11 cellular contexts compared by ENCODE assay signal in genomic region chr5:112979723-112980122, GRCh38. TPM values are rescaled to one million over a fixed set of nuclear protein-coding genes. Genes with fewer than 3 reads are reported as not detected.
DNase-seq lines count a peak whose midpoint lies in the region; ATAC-seq, FAIRE-seq and TF ChIP-seq lines count a peak whose summit lies in the region.
"Had no signal": no experiment of that assay in that cellular context is flagged by ENCODE, and none has a peak within 500 bp of the region (broad histone marks: within the 10 kb centered on the region; RNA-seq: fewer than 3 reads in every experiment).

No MANE protein-coding gene starts in this region.

- no peak overlapping the region for H2BK5ac ChIP-seq in trophoblast cell (ENCODE audit: low read depth, low read length, poor library complexity)

- no peak overlapping the region for H3K18ac ChIP-seq in trophoblast cell (ENCODE audit: low read length)

- no peaks in the 10 kb centered on the region for H3K9me3 ChIP-seq in CD4-positive, CD25-positive, alpha-beta regulatory T cell (ENCODE audit: control insufficient read depth in 2 of 2, low read length in 2 of 2)
- H3K9me3 ChIP-seq in HUES48 (ENCODE audit: control insufficient read depth, insufficient read depth, low read length) (no peaks in the 10 kb centered on the region), astrocyte (ENCODE audit: insufficient read depth, low read depth, low read length) (no peaks in the 10 kb centered on the region), trophoblast cell (ENCODE audit: insufficient read depth, low read depth, low read length) (no peaks in the 10 kb centered on the region)
- H3K9me3 ChIP-seq: pancreas had no signal

- H3K9ac ChIP-seq in HUES48 (ENCODE audit: low read depth, low read length) (no peak overlapping the region), astrocyte (ENCODE audit: low read length) (no peak overlapping the region), trophoblast cell (ENCODE audit: low read length) (no peak overlapping the region)

- peaks cover 12% of the 10 kb centered on the region for H3K79me1 ChIP-seq in trophoblast cell (ENCODE audit: low read length)

- CTCF ChIA-PET in HEK293T (lab: Yijun Ruan, JAX): interaction anchor here (1.6 kb wide), 1 partner anchor 16 kb away, joined by 6 read pairs; no protein-coding TSS in a partner anchor

- no peak overlapping the region for H4K8ac ChIP-seq in trophoblast cell (ENCODE audit: low read depth, low read length)

- H3K4me2 ChIP-seq in astrocyte (ENCODE audit: low read length): peak overlapping the region; percentile 50
- H3K4me2 ChIP-seq in trophoblast cell (ENCODE audit: low read length): no peak overlapping the region

- H4K12ac ChIP-seq in trophoblast cell (ENCODE audit: low read depth, low read length): no peak overlapping the region

- FAIRE-seq in astrocyte (lab: Jason Lieb, UNC): no peak
- FAIRE-seq: pancreas, urothelium cell line had no signal

- no peak overlapping the region for H4K91ac ChIP-seq in trophoblast cell (ENCODE audit: low read depth, low read length)

- no peak for TF ChIP-seq CTCF in astrocyte (IDR thresholded peaks at IDR 0.05; ENCODE audit: insufficient read depth, low read depth, low read length)

- H2BK120ac ChIP-seq in trophoblast cell (ENCODE audit: insufficient read depth, low read length, poor library complexity): no peak overlapping the region

- H3K27ac ChIP-seq in CD4-positive, CD25-positive, alpha-beta regulatory T cell (ENCODE audit: insufficient read depth, low read length, poor library complexity, severe bottlenecking): peak overlapping the region; percentile 27
- H3K27ac ChIP-seq in HUES48 (ENCODE audit: low read depth, low read length): no peak overlapping the region
- no peak overlapping the region for H3K27ac ChIP-seq in astrocyte (ENCODE audit: low read depth, low read length)
- H3K27ac ChIP-seq in trophoblast cell (ENCODE audit: low read depth, low read length): no peak overlapping the region
- H3K27ac ChIP-seq: pancreas had no signal

- peaks cover 43% of the 10 kb centered on the region for H4K20me1 ChIP-seq in astrocyte (ENCODE audit: insufficient read depth, low read length)

- no peak overlapping the region for H3K4ac ChIP-seq in trophoblast cell (ENCODE audit: low read depth, low read length)

- peaks cover 10% of the 10 kb centered on the region for H3K36me3 ChIP-seq in CD4-positive, CD25-positive, alpha-beta regulatory T cell (ENCODE audit: control insufficient read depth, insufficient read depth, low read length)
- H3K36me3 ChIP-seq in HUES48 (ENCODE audit: control insufficient read depth, insufficient read depth, low read length) (peaks cover 13% of the 10 kb centered on the region), astrocyte (ENCODE audit: insufficient read depth, low read length) (no peaks in the 10 kb centered on the region), trophoblast cell (ENCODE audit: control insufficient read depth in 1 of 2, insufficient read depth in 2 of 2, low read length in 2 of 2) (peaks cover 0 to 5% of the 10 kb centered on the region in 2 experiments)
- H3K36me3 ChIP-seq: pancreas had no signal

- no peak for ATAC-seq in CD4-positive, CD25-positive, alpha-beta regulatory T cell (ENCODE audit: low read depth in 2 of 2)
- ATAC-seq in naive B cell (ENCODE audit: low read depth in 2 of 2) (no peak), GM21619 (IDR thresholded peaks at IDR 0.05; ENCODE audit: unreplicated experiment) (no peak)
- ATAC-seq: pancreas had no signal

- peak overlapping the region; percentile 94 for H3K4me3 ChIP-seq in CD4-positive, CD25-positive, alpha-beta regulatory T cell (ENCODE audit: low read depth, low read length)
- peak overlapping the region; percentile 90 for H3K4me3 ChIP-seq in HUES48 (ENCODE audit: low read depth, low read length)
- no peak overlapping the region for H3K4me3 ChIP-seq in astrocyte (ENCODE audit: insufficient read depth, low read depth, low read length)
- H3K4me3 ChIP-seq in trophoblast cell (ENCODE audit: low read depth, low read length): no peak overlapping the region
- H3K4me3 ChIP-seq: pancreas had no signal

- H3K79me2 ChIP-seq in astrocyte (ENCODE audit: insufficient read depth, low read length): peaks cover 81% of the 10 kb centered on the region
- peaks cover 18% of the 10 kb centered on the region for H3K79me2 ChIP-seq in trophoblast cell (ENCODE audit: control insufficient read depth, insufficient read depth, low read length, poor library complexity)

- H3K4me1 ChIP-seq in CD4-positive, CD25-positive, alpha-beta regulatory T cell (ENCODE audit: control insufficient read depth, insufficient read depth, low read length, poor library complexity, severe bottlenecking): peaks cover 50% of the 10 kb centered on the region
- H3K4me1 ChIP-seq in HUES48 (ENCODE audit: control insufficient read depth, insufficient read depth, low read length): peaks cover 54% of the 10 kb centered on the region
- H3K4me1 ChIP-seq in astrocyte (ENCODE audit: insufficient read depth, low read length): peaks cover 11% of the 10 kb centered on the region
- H3K4me1 ChIP-seq in trophoblast cell (ENCODE audit: control insufficient read depth in 1 of 2, insufficient read depth in 2 of 2, low read length in 2 of 2): peaks cover 0 to 2% of the 10 kb centered on the region in 2 experiments

- peaks cover 0 to 2% (median 0%) of the 10 kb centered on the region in 7 donors for H3K9me3 Mint-ChIP-seq in CD4-positive, CD25-positive, alpha-beta regulatory T cell
- H3K9me3 Mint-ChIP-seq in astrocyte (ENCODE audit: unreplicated experiment) (no peaks in the 10 kb centered on the region), naive B cell (no peaks in the 10 kb centered on the region)

- H2AK5ac ChIP-seq in trophoblast cell (ENCODE audit: low read length): no peak overlapping the region

- no peak overlapping the region for H3K23ac ChIP-seq in trophoblast cell (ENCODE audit: low read length)

- WGBS in trophoblast cell (ENCODE audit: extremely low coverage, insufficient coverage, insufficient read length): 100% methylated on average over 2 of the region's 3 CpGs

- peaks cover 7% of the 10 kb centered on the region for H3K27me3 Mint-ChIP-seq in CD4-positive, CD25-positive, alpha-beta regulatory T cell
- no peaks in the 10 kb centered on the region for H3K27me3 Mint-ChIP-seq in astrocyte (ENCODE audit: low read depth, unreplicated experiment)
- H3K27me3 Mint-ChIP-seq in naive B cell: no peaks in the 10 kb centered on the region

- H2AFZ ChIP-seq in astrocyte (ENCODE audit: low read depth, low read length): no peak overlapping the region
- H2AFZ ChIP-seq in trophoblast cell (ENCODE audit: insufficient read depth, low read length, poor library complexity): no peak overlapping the region

- peaks cover 20% of the 10 kb centered on the region for H3K36me3 Mint-ChIP-seq in CD4-positive, CD25-positive, alpha-beta regulatory T cell
- H3K36me3 Mint-ChIP-seq in astrocyte (ENCODE audit: low read depth, unreplicated experiment) (no peaks in the 10 kb centered on the region), naive B cell (peaks cover 7 to 20% of the 10 kb centered on the region in 2 donors)

- DNase-seq in CD4-positive, CD25-positive, alpha-beta regulatory T cell: no peak
- DNase-seq in astrocyte (ENCODE audit: low read depth) (no peak), naive B cell (no peak), HEK293T (ENCODE audit: extremely low spot score) (no peak), NCI-H2081 (lab: John Stamatoyannopoulos, UW) (no peak), trophoblast cell (no peak)
- DNase-seq: activated gamma-delta T cell treated with Interleukin-2 at 50 U/mL for 16 hours, pancreas had no signal

- H3K14ac ChIP-seq in trophoblast cell (ENCODE audit: low read length): no peak overlapping the region

- POLR2A ChIA-PET in HEK293T (lab: Yijun Ruan, JAX): no interaction called here

- H3K4me3 Mint-ChIP-seq in CD4-positive, CD25-positive, alpha-beta regulatory T cell: peak overlapping the region; percentile 74 to 100 (median 89)
- H3K4me3 Mint-ChIP-seq in astrocyte (ENCODE audit: unreplicated experiment) (peak overlapping the region; percentile 71), naive B cell (peak overlapping the region in 6 of 8 donors; percentile 16 to 98 (median 37))

- H3K27me3 ChIP-seq in CD4-positive, CD25-positive, alpha-beta regulatory T cell (ENCODE audit: control insufficient read depth, insufficient read depth, low read length): no peaks in the 10 kb centered on the region
- H3K27me3 ChIP-seq in HUES48 (ENCODE audit: control insufficient read depth, insufficient read depth, low read length): no peaks in the 10 kb centered on the region
- H3K27me3 ChIP-seq in astrocyte (ENCODE audit: insufficient read depth, low read length): no peaks in the 10 kb centered on the region
- no peaks in the 10 kb centered on the region for H3K27me3 ChIP-seq in trophoblast cell (ENCODE audit: insufficient read depth, low read length)
- H3K27me3 ChIP-seq: pancreas had no signal

- peaks cover 54 to 75% (median 65%) of the 10 kb centered on the region in 4 donors for H3K4me1 Mint-ChIP-seq in CD4-positive, CD25-positive, alpha-beta regulatory T cell
- H3K4me1 Mint-ChIP-seq in astrocyte (ENCODE audit: low read depth, unreplicated experiment) (peaks cover 28% of the 10 kb centered on the region), naive B cell (peaks cover 42 to 71% (median 70%) of the 10 kb centered on the region in 3 donors)

- H2BK12ac ChIP-seq in trophoblast cell (ENCODE audit: low read length): no peak overlapping the region

- peak overlapping the region; percentile 60 to 97 (median 88) for H3K27ac Mint-ChIP-seq in CD4-positive, CD25-positive, alpha-beta regulatory T cell
- H3K27ac Mint-ChIP-seq in astrocyte (ENCODE audit: unreplicated experiment) (peak overlapping the region; percentile 4), naive B cell (peak overlapping the region in 3 of 6 donors; percentile 59 to 89 (median 74))

TF ChIP-seq in HEK293T, 16 proteins besides CTCF, POLR2A, EP300 and RAD21:
- TF ChIP-seq FOXK2 (IDR thresholded peaks at IDR 0.05) (no peak), FOXM1 (IDR thresholded peaks at IDR 0.05; ENCODE audit: borderline replicate concordance) (no peak), FOXA1 (IDR thresholded peaks at IDR 0.05) (no peak), ARNT (IDR thresholded peaks at IDR 0.05) (no peak)
TF ChIP-seq in HEK293T: peak in this region for 0.

RNA-seq across cellular contexts. Expression of gene DCP2, which starts 3.1 kb away (rescaled TPM):
- total RNA-seq in CD4-positive, CD25-positive, alpha-beta regulatory T cell: 149 TPM
- 10 to 100 TPM; 60.7 to 96.4 (median 66.9) TPM for polyA plus RNA-seq in CD4-positive, CD25-positive, alpha-beta regulatory T cell
- total RNA-seq in astrocyte: 39.8 and 48.9 TPM in 2 replicates
- polyA plus RNA-seq in naive B cell (ENCODE audit: low read depth in 6 of 6): 10 to 100 TPM; 35.4 to 72.0 (median 60.3) TPM
- 52.1 and 52.8 TPM in 2 replicates for polyA plus RNA-seq in trophoblast cell (2013)

RNA-seq across cellular contexts. Expression of gene REEP5, which starts 57.7 kb away (rescaled TPM):
- 45.6 TPM for total RNA-seq in CD4-positive, CD25-positive, alpha-beta regulatory T cell
- 100 to 1,000 TPM in 1 of 4 donors, 10 to 100 TPM in 3; 76.7 to 170 (median 83.7) TPM for polyA plus RNA-seq in CD4-positive, CD25-positive, alpha-beta regulatory T cell
- total RNA-seq in astrocyte: 120 and 132 TPM in 2 replicates
- 100 to 1,000 TPM in 3 of 6 donors, 10 to 100 TPM in 3; 92.3 to 138 (median 101) TPM for polyA plus RNA-seq in naive B cell (ENCODE audit: low read depth in 6 of 6)
- polyA plus RNA-seq in trophoblast cell (2013): 69.4 and 75.4 TPM in 2 replicates

Comparison
In these comparisons a context has a peak if more than half of its experiments do, and no peak if none do; other contexts are left out.
1. H3K4me3 ChIP-seq: peak in CD4-positive, CD25-positive, alpha-beta regulatory T cell (single experiment) and HUES48 (single experiment); none in astrocyte (single experiment) and trophoblast cell (single experiment).
2. H3K4me3 Mint-ChIP-seq: peak in every context shown above with its lines; median percentile 89 in CD4-positive, CD25-positive, alpha-beta regulatory T cell; 71 in astrocyte; 37 in naive B cell.